Comparison of ENCODE assay signal across 29 cellular contexts in the genomic region with DNA sequence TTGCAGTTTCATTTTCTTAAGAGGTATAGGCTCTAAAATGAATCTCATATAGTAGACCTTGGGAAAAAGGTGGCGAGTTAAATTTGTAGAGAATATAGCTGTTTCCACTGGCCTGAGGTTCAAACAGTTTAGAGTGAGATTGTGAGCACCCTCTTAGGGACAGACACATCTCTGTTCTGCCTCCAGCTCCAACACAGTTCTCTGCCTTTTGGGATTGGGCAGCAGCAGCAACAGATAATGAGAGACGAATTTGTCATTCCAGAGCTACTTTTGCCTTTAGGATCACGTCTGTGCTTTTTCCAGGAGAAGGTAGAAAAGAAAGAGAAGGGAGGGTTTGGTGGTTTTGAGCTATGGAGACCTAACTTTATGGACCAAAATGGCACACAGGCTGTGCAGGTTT.
"Had no signal": no experiment of that assay in that cellular context is flagged by ENCODE, and none has a peak within 500 bp of the region (broad histone marks: within the 10 kb centered on the region; RNA-seq: fewer than 3 reads in every experiment).

No MANE protein-coding gene starts in this region.

- DNase-seq: activated CD4-positive, alpha-beta T cell treated with anti-CD3 and anti-CD28 coated beads, Interleukin-2, amount 10 ng/mL, durations not matched to agents 7 days and 5 days; activated CD4-positive, CD25-positive, alpha-beta regulatory T cell treated with anti-CD3 and anti-CD28 coated beads, Interleukin-2, amount 50 U/mL, for 72 hours; activated CD8-positive, alpha-beta T cell treated with anti-CD3 and anti-CD28 coated beads for 36 hours; activated gamma-delta T cell treated with Interleukin-2 at 50 U/mL for 16 hours; activated naive CD4-positive, alpha-beta T cell treated with anti-CD3 and anti-CD28 coated beads, Interleukin-2, amount 50 U/mL, for 16 hours; activated T-cell treated with anti-CD3 and anti-CD28 coated beads, Interleukin-2, amount 50 U/mL, for 4 hours; amniotic stem cell; endodermal cell; esophagus squamous epithelium; foreskin melanocyte; heart right ventricle; left ventricle myocardium inferior; naive B cell; occipital lobe; right cardiac atrium; stimulated activated CD4-positive, alpha-beta T cell treated with anti-CD3 and anti-CD28 coated beads, Interleukin-4, amount 100 ng/mL, for 1 hour; T-helper 17 cell; T1000; upper lobe of right lung; WERI-Rb-1 had no signal

- H3K9me3 ChIP-seq: breast epithelium, esophagus squamous epithelium, upper lobe of right lung had no signal

- H3K9me3 Mint-ChIP-seq: activated CD4-positive, alpha-beta T cell treated with anti-CD3 and anti-CD28 coated beads, Interleukin-2, amount 10 ng/mL, durations not matched to agents 7 days and 5 days; activated CD8-positive, alpha-beta T cell treated with anti-CD3 and anti-CD28 coated beads for 36 hours; activated T-cell treated with anti-CD3 and anti-CD28 coated beads, Interleukin-2, amount 50 U/mL, for 4 hours; activated T-helper 17 cell treated with anti-CD3 and anti-CD28 coated beads, Interleukin-2, amount 50 U/mL, for 72 hours; dendritic cell treated with granulocyte-macrophage colony-stimulating factor and Interleukin-4, amounts not matched to agents 40 ng/mL and 50 ng/mL, for 4 days; neural crest cell; stimulated activated naive CD8-positive, alpha-beta T cell treated with anti-CD3 and anti-CD28 coated beads, Interleukin-15, Interleukin-2, amounts not matched to agents 100 ng/mL and 50 ng/mL, for 24 hours had no signal

- H3K4me3 ChIP-seq: breast epithelium, esophagus squamous epithelium, heart right ventricle, left ventricle myocardium inferior, lung, upper lobe of right lung had no signal

- H2AFZ ChIP-seq: parathyroid adenoma had no signal

- H3K4me3 Mint-ChIP-seq: activated CD4-positive, alpha-beta T cell treated with anti-CD3 and anti-CD28 coated beads, Interleukin-2, amount 10 ng/mL, durations not matched to agents 7 days and 5 days; activated CD8-positive, alpha-beta T cell treated with anti-CD3 and anti-CD28 coated beads for 36 hours; activated T-cell treated with anti-CD3 and anti-CD28 coated beads, Interleukin-2, amount 50 U/mL, for 4 hours; activated T-helper 17 cell treated with anti-CD3 and anti-CD28 coated beads, Interleukin-2, amount 50 U/mL, for 72 hours; central memory CD8-positive, alpha-beta T cell; dendritic cell treated with granulocyte-macrophage colony-stimulating factor and Interleukin-4, amounts not matched to agents 40 ng/mL and 50 ng/mL, for 4 days; endodermal cell; naive B cell; neural crest cell; stimulated activated naive CD8-positive, alpha-beta T cell treated with anti-CD3 and anti-CD28 coated beads, Interleukin-15, Interleukin-2, amounts not matched to agents 100 ng/mL and 50 ng/mL, for 24 hours; T-helper 17 cell had no signal

- FAIRE-seq: islet of Langerhans had no signal

- H3K79me2 ChIP-seq: parathyroid adenoma had no signal

- H3K36me3 ChIP-seq: breast epithelium, esophagus squamous epithelium, heart right ventricle, left ventricle myocardium inferior, upper lobe of right lung, WERI-Rb-1 had no signal

- H3K36me3 Mint-ChIP-seq: naive B cell had no signal

- H3K4me1 ChIP-seq: breast epithelium, esophagus squamous epithelium, heart right ventricle, left ventricle myocardium inferior, upper lobe of right lung had no signal

- H3K27ac ChIP-seq: breast epithelium, esophagus squamous epithelium, heart right ventricle, left ventricle myocardium inferior, parathyroid adenoma, upper lobe of right lung, WERI-Rb-1 had no signal

- H3K27me3 Mint-ChIP-seq: activated CD8-positive, alpha-beta T cell treated with anti-CD3 and anti-CD28 coated beads for 36 hours; activated T-helper 17 cell treated with anti-CD3 and anti-CD28 coated beads, Interleukin-2, amount 50 U/mL, for 72 hours; central memory CD8-positive, alpha-beta T cell; dendritic cell treated with granulocyte-macrophage colony-stimulating factor and Interleukin-4, amounts not matched to agents 40 ng/mL and 50 ng/mL, for 4 days; naive B cell; stimulated activated naive CD8-positive, alpha-beta T cell treated with anti-CD3 and anti-CD28 coated beads, Interleukin-15, Interleukin-2, amounts not matched to agents 100 ng/mL and 50 ng/mL, for 24 hours had no signal

- H3K27ac Mint-ChIP-seq: activated CD4-positive, alpha-beta T cell treated with anti-CD3 and anti-CD28 coated beads, Interleukin-2, amount 10 ng/mL, durations not matched to agents 7 days and 5 days; activated CD8-positive, alpha-beta T cell treated with anti-CD3 and anti-CD28 coated beads for 36 hours; activated T-helper 17 cell treated with anti-CD3 and anti-CD28 coated beads, Interleukin-2, amount 50 U/mL, for 72 hours; dendritic cell treated with granulocyte-macrophage colony-stimulating factor and Interleukin-4, amounts not matched to agents 40 ng/mL and 50 ng/mL, for 4 days; endodermal cell; stimulated activated naive CD8-positive, alpha-beta T cell treated with anti-CD3 and anti-CD28 coated beads, Interleukin-15, Interleukin-2, amounts not matched to agents 100 ng/mL and 50 ng/mL, for 24 hours; T-helper 17 cell had no signal

- H3K9ac ChIP-seq: parathyroid adenoma had no signal

- H3K27me3 ChIP-seq: breast epithelium, esophagus squamous epithelium, heart right ventricle, upper lobe of right lung had no signal

- ATAC-seq: activated CD8-positive, alpha-beta T cell treated with anti-CD3 and anti-CD28 coated beads for 36 hours; activated T-cell treated with anti-CD3 and anti-CD28 coated beads, Interleukin-2, amount 50 U/mL, for 4 hours; activated T-helper 17 cell treated with anti-CD3 and anti-CD28 coated beads, Interleukin-2, amount 50 U/mL, for 72 hours; heart right ventricle; right cardiac atrium; T-helper 17 cell; upper lobe of right lung had no signal

- H3K4me1 Mint-ChIP-seq: activated CD4-positive, alpha-beta T cell treated with anti-CD3 and anti-CD28 coated beads, Interleukin-2, amount 10 ng/mL, durations not matched to agents 7 days and 5 days; activated T-helper 17 cell treated with anti-CD3 and anti-CD28 coated beads, Interleukin-2, amount 50 U/mL, for 72 hours; central memory CD8-positive, alpha-beta T cell; naive B cell had no signal
